17 cellular contexts compared by ENCODE assay signal in genomic region chr4:147839200-147839599, GRCh38.
DNase-seq lines count a peak whose midpoint lies in the region; ATAC-seq and TF ChIP-seq lines count a peak whose summit lies in the region.
"Had no signal": no experiment of that assay in that cellular context is flagged by ENCODE, and none has a peak within 500 bp of the region (broad histone marks: within the 10 kb centered on the region; RNA-seq: fewer than 3 reads in every experiment).

No MANE protein-coding gene starts in this region.

- H3K27ac ChIP-seq in ascending aorta (peak overlapping the region; percentile 7 to 9), gastroesophageal sphincter (peak overlapping the region; percentile 62 to 96 (median 85)), sigmoid colon (peak overlapping the region; percentile 2 to 96 (median 91))
- H3K27ac ChIP-seq: HL-60 had no signal

- H3K27me3 ChIP-seq in ascending aorta (no peaks in the 10 kb centered on the region), gastroesophageal sphincter (no peaks in the 10 kb centered on the region), sigmoid colon (no peaks in the 10 kb centered on the region)

- H3K36me3 ChIP-seq in ascending aorta (no peaks in the 10 kb centered on the region), gastroesophageal sphincter (peaks cover 0 to 3% of the 10 kb centered on the region in 2 donors), sigmoid colon (no peaks in the 10 kb centered on the region)

- H3K4me1 ChIP-seq in ascending aorta (peaks cover 0 to 26% of the 10 kb centered on the region in 2 donors), gastroesophageal sphincter (peaks cover 12 to 96% (median 36%) of the 10 kb centered on the region in 3 donors), sigmoid colon (peaks cover 0 to 85% (median 58%) of the 10 kb centered on the region in 4 donors)

- TF ChIP-seq CTCF in ascending aorta (IDR thresholded peaks at IDR 0.05) (no peak), gastroesophageal sphincter (IDR thresholded peaks at IDR 0.05) (no peak), sigmoid colon (IDR thresholded peaks at IDR 0.05) (no peak)

- ATAC-seq in gastroesophageal sphincter = no peak

- WGBS in gastroesophageal sphincter (ENCODE audit: low coverage in 1 of 2), 2 donors = 46 to 50% methylated on average over 2 of the region's 2 CpGs
- 77 to 79% methylated on average over 2 of the region's 2 CpGs for WGBS in sigmoid colon, 2 donors

- H3K9me3 ChIP-seq in ascending aorta (no peaks in the 10 kb centered on the region), gastroesophageal sphincter (no peaks in the 10 kb centered on the region), sigmoid colon (no peaks in the 10 kb centered on the region)
- H3K9me3 ChIP-seq: Caco-2 had no signal

- no peak overlapping the region for H3K4me3 ChIP-seq in ascending aorta
- no peak overlapping the region for H3K4me3 ChIP-seq in gastroesophageal sphincter
- no peak overlapping the region for H3K4me3 ChIP-seq in sigmoid colon

- no peak for TF ChIP-seq EP300 in gastroesophageal sphincter (IDR thresholded peaks at IDR 0.05)
- no peak for TF ChIP-seq EP300 in sigmoid colon (IDR thresholded peaks at IDR 0.05)

- DNase-seq in EH (ENCODE audit: low read depth) (peak; percentile 50), ascending aorta (ENCODE audit: low spot score in 2 of 2) (no peak), sigmoid colon (no peak), AG20443 (ENCODE audit: low spot score) (no peak), EL (no peak)
- DNase-seq in activated effector memory CD4-positive, alpha-beta T cell treated with anti-CD3 and anti-CD28 coated beads, Interleukin-2, amount 50 U/mL, for 16 hours = no peak
- no peak for DNase-seq in stimulated activated CD4-positive, alpha-beta T cell treated with anti-CD3 and anti-CD28 coated beads, Interleukin-4, amount 100 ng/mL, for 1 hour
- DNase-seq: Caco-2; CD4-positive, alpha-beta T cell; DMS153; NCI-H1417; NCI-H187 treated with DMSO at 0.1 percent for 48 hours; NCI-H2227 treated with DMSO at 0.1 percent for 48 hours; NCI-H524 treated with DMSO at 0.1 percent for 48 hours; SHP77 treated with DMSO at 0.1 percent for 48 hours had no signal

- intact Hi-C loops in ascending aorta (cut with DNase I) = loop anchor here (10.0 kb wide), 1 partner anchor 1904 kb away; the partner anchor contains the start of gene ZNF827
- intact Hi-C loops in sigmoid colon (cut with DNase I) = no loop called here

- TF ChIP-seq POLR2A in gastroesophageal sphincter (IDR thresholded peaks at IDR 0.05) (no peak), sigmoid colon (IDR thresholded peaks at IDR 0.05) (no peak)

Comparison
In these comparisons a context has a peak if more than half of its experiments do, and no peak if none do; other contexts are left out.
1. H3K27ac ChIP-seq: peak in every context shown above with its lines; median percentile 91 in sigmoid colon; 85 in gastroesophageal sphincter; 8 in ascending aorta.